ENCODE assay signal across 8 cellular contexts in the genomic region with DNA sequence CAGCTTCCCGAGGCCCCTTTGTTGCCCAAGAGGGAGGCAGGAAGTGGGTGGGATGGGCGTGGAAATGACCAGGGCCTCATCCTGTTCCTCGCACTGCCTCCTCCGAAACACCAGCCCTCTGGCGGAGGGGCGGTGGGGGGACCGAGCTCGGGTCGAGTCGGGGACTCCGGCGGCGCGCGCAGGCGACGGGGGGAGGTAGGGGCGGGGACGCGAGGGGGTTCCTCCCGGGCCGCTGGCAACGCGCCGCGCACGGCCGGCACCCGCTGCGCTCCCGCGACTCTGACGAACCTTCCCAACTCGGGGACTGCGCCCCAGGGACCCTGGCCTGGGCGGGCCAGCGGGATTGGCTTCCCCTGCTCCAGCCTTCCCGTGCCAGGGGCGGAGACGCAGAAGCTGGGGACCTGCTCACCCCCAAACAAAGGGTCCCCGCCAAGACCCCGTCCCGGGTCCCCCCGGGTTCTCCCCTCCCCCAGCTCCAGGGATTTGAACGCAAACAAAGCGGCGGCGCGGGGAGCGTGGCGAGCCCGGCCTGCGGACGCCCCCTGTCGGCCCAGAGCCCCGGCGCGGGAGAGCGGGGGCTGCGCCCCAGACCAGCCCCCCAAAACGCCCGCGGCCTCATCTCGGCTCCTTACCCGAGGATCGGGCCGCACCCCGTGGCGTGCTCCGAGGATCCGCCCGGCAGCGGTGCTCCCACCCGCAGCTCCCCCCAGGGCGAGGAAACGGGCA. TPM values are rescaled to one million over a fixed set of nuclear protein-coding genes. Genes with fewer than 3 reads are reported as not detected.
A peak's percentile ranks its signal among the peaks of the same experiment; 100 is the strongest.
DNase-seq lines count a peak whose midpoint lies in the region; ATAC-seq and TF ChIP-seq lines count a peak whose summit lies in the region.

No MANE protein-coding gene starts in this region.

- H3K27me3 Mint-ChIP-seq in T-helper 2 cell treated with Interferon-gamma antibody and Interleukin-4, amounts not matched to agents 5 μg/mL and 100 μg/mL, for 36 hours (ENCODE audit: low read depth): peaks cover 11% of the 10 kb centered on the region

- H3K4me1 ChIP-seq in breast epithelium: peaks cover 0 to 16% of the 10 kb centered on the region in 2 donors
- peaks cover 8% of the 10 kb centered on the region for H3K4me1 ChIP-seq in iPS-20b (ENCODE audit: insufficient read depth, low read length)

- H3K4me1 Mint-ChIP-seq in T-helper 2 cell treated with Interferon-gamma antibody and Interleukin-4, amounts not matched to agents 5 μg/mL and 100 μg/mL, for 36 hours (ENCODE audit: low read depth): peaks cover 18% of the 10 kb centered on the region

- H3K27ac Mint-ChIP-seq in T-helper 2 cell treated with Interferon-gamma antibody and Interleukin-4, amounts not matched to agents 5 μg/mL and 100 μg/mL, for 36 hours: peak overlapping the region; percentile 80

- peak overlapping the region; percentile 85 for H3K4me3 Mint-ChIP-seq in T-helper 2 cell treated with Interferon-gamma antibody and Interleukin-4, amounts not matched to agents 5 μg/mL and 100 μg/mL, for 36 hours

- peaks cover 21% of the 10 kb centered on the region for H3K36me3 Mint-ChIP-seq in T-helper 2 cell treated with Interferon-gamma antibody and Interleukin-4, amounts not matched to agents 5 μg/mL and 100 μg/mL, for 36 hours (ENCODE audit: low read depth)

- no peak for TF ChIP-seq POLR2A in breast epithelium (IDR thresholded peaks at IDR 0.05)

- no peaks in the 10 kb centered on the region for H3K36me3 ChIP-seq in breast epithelium
- H3K36me3 ChIP-seq in iPS-20b (ENCODE audit: insufficient read depth, low read depth, low read length): peaks cover 40% of the 10 kb centered on the region

- peak overlapping the region; percentile 98 for H3K9ac ChIP-seq in iPS-20b (ENCODE audit: low read depth, low read length)

- H3K27me3 ChIP-seq in breast epithelium (no peaks in the 10 kb centered on the region), iPS-20b (ENCODE audit: insufficient read depth, low read length) (peaks cover 10% of the 10 kb centered on the region)

- peak; percentile 46 for ATAC-seq in GM21529 (IDR thresholded peaks at IDR 0.05; ENCODE audit: unreplicated experiment)
- ATAC-seq in HG03342 (IDR thresholded peaks at IDR 0.05; ENCODE audit: unreplicated experiment): no peak

- intact Hi-C loops in breast epithelium (cut with DNase I; ENCODE audit: low total_unique reads): loop anchor here (5.0 kb wide), 1 partner anchor 84 kb away; no protein-coding TSS in a partner anchor

- H3K9me3 ChIP-seq in breast epithelium: no peaks in the 10 kb centered on the region
- no peaks in the 10 kb centered on the region for H3K9me3 ChIP-seq in iPS-20b (ENCODE audit: insufficient read depth, low read depth, low read length)

- H3K4me3 ChIP-seq in breast epithelium: peak overlapping the region; percentile 78 to 99 (median 92)
- peak overlapping the region; percentile 90 for H3K4me3 ChIP-seq in iPS-20b (ENCODE audit: low read length)
- H3K4me3 ChIP-seq in skeletal muscle cell (ENCODE audit: low read depth, low read length): peak overlapping the region; percentile 77

- H3K9me3 Mint-ChIP-seq in T-helper 2 cell treated with Interferon-gamma antibody and Interleukin-4, amounts not matched to agents 5 μg/mL and 100 μg/mL, for 36 hours: no peaks in the 10 kb centered on the region

- H3K27ac ChIP-seq in breast epithelium (peak overlapping the region; percentile 94 to 96), iPS-20b (ENCODE audit: low read length) (peak overlapping the region; percentile 85)

- DNase-seq in DMS 273 treated with DMSO at 0.1 percent for 48 hours (lab: John Stamatoyannopoulos, UW) (peak; percentile 39), MV-4-11 (lab: John Stamatoyannopoulos, UW) (peak; percentile 87), breast epithelium (ENCODE audit: low spot score in 2 of 2) (peak; percentile 80 to 84), skeletal muscle cell (ENCODE audit: low read depth) (peak; percentile 84)
- DNase-seq in T-helper 2 cell treated with Interferon-gamma antibody and Interleukin-4, amounts not matched to agents 5 μg/mL and 100 μg/mL, for 36 hours (ENCODE audit: low spot score): peak; percentile 77

- TF ChIP-seq CTCF in breast epithelium (IDR thresholded peaks at IDR 0.05): peak; percentile 27 to 62 (median 51)

RNA-seq across cellular contexts. Expression of a gene that starts 1.2 kb away (rescaled TPM):
- total RNA-seq in breast epithelium: 10 to 100 TPM; 17.9 to 37.3 (median 31.5) TPM

RNA-seq across cellular contexts. Expression of a gene that starts 10.9 kb away (rescaled TPM):
- 10 to 100 TPM in 1 of 3 donors, 1 to 10 TPM in 2; 8.8 to 15.8 (median 9.2) TPM for total RNA-seq in breast epithelium

RNA-seq across cellular contexts. Expression of a gene that starts 24.9 kb away (rescaled TPM):
- total RNA-seq in breast epithelium: 1 to 10 TPM; 3.5 to 9.4 (median 7.2) TPM

RNA-seq across cellular contexts. Expression of a gene that starts 52.6 kb away (rescaled TPM):
- total RNA-seq in breast epithelium: 10 to 100 TPM in 2 of 3 donors, 1 to 10 TPM in 1; 7.5 to 13.8 (median 11.8) TPM
